In genomic region chr13:112067871-112068305, GRCh38 we compare ENCODE assay signal across 20 cellular contexts. TPM values are rescaled to one million over a fixed set of nuclear protein-coding genes. Genes with fewer than 3 reads are reported as not detected.
A peak's percentile ranks its signal among the peaks of the same experiment; 100 is the strongest.
DNase-seq lines count a peak whose midpoint lies in the region; ATAC-seq and TF ChIP-seq lines count a peak whose summit lies in the region.
"Had no signal": no experiment of that assay in that cellular context is flagged by ENCODE, and none has a peak within 500 bp of the region (broad histone marks: within the 10 kb centered on the region; RNA-seq: fewer than 3 reads in every experiment).

No MANE protein-coding gene starts in this region.

- no peaks in the 10 kb centered on the region for H3K79me2 ChIP-seq in GM23248 (ENCODE audit: insufficient read depth)

- peak overlapping the region; percentile 56 for H3K4me3 Mint-ChIP-seq in WTC11
- H3K4me3 Mint-ChIP-seq: activated CD8-positive, alpha-beta T cell treated with anti-CD3 and anti-CD28 coated beads, Interleukin-2, amount 10 ng/mL, durations not matched to agents 7 days and 5 days; effector memory CD8-positive, alpha-beta T cell had no signal

- no peak overlapping the region for H2AFZ ChIP-seq in GM23248

- H3K27me3 ChIP-seq in GM23248 (replicated peaks; ENCODE audit: insufficient read depth) = peaks cover 73% of the 10 kb centered on the region

- H3K27me3 Mint-ChIP-seq in WTC11 (ENCODE audit: low read depth) = peaks cover 79% of the 10 kb centered on the region

- POLR2A ChIA-PET in WTC11 (lab: Charles Lee) = no interaction called here

- CTCF ChIA-PET in WTC11 (lab: Charles Lee) = no interaction called here

- peaks cover 48% of the 10 kb centered on the region for H3K4me1 Mint-ChIP-seq in WTC11

- no peak overlapping the region for H3K4me2 ChIP-seq in GM23248 (ENCODE audit: unreplicated experiment)

- in situ Hi-C loops in GM23248 (cut with MboI) = no loop called here

- no peak overlapping the region for H3K27ac Mint-ChIP-seq in WTC11
- H3K27ac Mint-ChIP-seq: activated CD8-positive, alpha-beta T cell treated with anti-CD3 and anti-CD28 coated beads, Interleukin-2, amount 10 ng/mL, durations not matched to agents 7 days and 5 days; effector memory CD8-positive, alpha-beta T cell had no signal

- no peaks in the 10 kb centered on the region for H3K36me3 Mint-ChIP-seq in WTC11

- TF ChIP-seq CTCF in WTC11 (IDR thresholded peaks at IDR 0.05) = no peak
- TF ChIP-seq CTCF in mucosa of descending colon (IDR thresholded peaks at IDR 0.05) = no peak

- no peaks in the 10 kb centered on the region for H4K20me1 ChIP-seq in GM23248 (ENCODE audit: insufficient read depth)

- H3K4me3 ChIP-seq in GM23248 = no peak overlapping the region
- H3K4me3 ChIP-seq in mucosa of descending colon = no peak overlapping the region
- H3K4me3 ChIP-seq: body of pancreas, upper lobe of right lung had no signal

- H3K9ac ChIP-seq in GM23248 = no peak overlapping the region

- no peak overlapping the region for H3K27ac ChIP-seq in GM23248
- H3K27ac ChIP-seq: body of pancreas, upper lobe of right lung had no signal

- peak; percentile 1; the same call in 1 of the 2 replicates for ATAC-seq in WTC11
- ATAC-seq in mucosa of descending colon = peak; percentile 19
- ATAC-seq in GM18873 (IDR thresholded peaks at IDR 0.05; ENCODE audit: low FRiP score, unreplicated experiment) = no peak
- ATAC-seq: activated CD8-positive, alpha-beta T cell treated with anti-CD3 and anti-CD28 coated beads, Interleukin-2, amount 10 ng/mL, durations not matched to agents 7 days and 5 days; body of pancreas; effector memory CD8-positive, alpha-beta T cell; upper lobe of right lung had no signal

- H3K9me3 ChIP-seq in GM23248 (ENCODE audit: low read depth) (no peaks in the 10 kb centered on the region), mucosa of descending colon (no peaks in the 10 kb centered on the region)
- H3K9me3 ChIP-seq: body of pancreas, upper lobe of right lung had no signal

- no peaks in the 10 kb centered on the region for H3K9me3 Mint-ChIP-seq in WTC11

- intact Hi-C loops in mucosa of descending colon (cut with DNase I, micrococcal nuclease) = no loop called here

- H3K4me1 ChIP-seq in GM23248 (ENCODE audit: insufficient read depth) (no peaks in the 10 kb centered on the region), mucosa of descending colon (ENCODE audit: low read depth) (peaks cover 11% of the 10 kb centered on the region)
- H3K4me1 ChIP-seq: upper lobe of right lung had no signal

- no peaks in the 10 kb centered on the region for H3F3A ChIP-seq in GM23248 (ENCODE audit: insufficient read depth)

- WGBS in GM23248 (ENCODE audit: low coverage in 1 of 2, low lambda C conversion rate in 2 of 2, missing lambda C conversion rate in 2 of 2), 2 experiments = 1 to 3% methylated on average over 30 to 51 of the region's 61 CpGs

- no peaks in the 10 kb centered on the region for H3K36me3 ChIP-seq in GM23248 (ENCODE audit: low read depth)
- no peaks in the 10 kb centered on the region for H3K36me3 ChIP-seq in mucosa of descending colon (ENCODE audit: low read depth)
- H3K36me3 ChIP-seq: upper lobe of right lung had no signal

- DNase-seq in COLO668 (lab: John Stamatoyannopoulos, UW; ENCODE audit: unreplicated experiment) (peak; percentile 95), GM23248 (peak; percentile 23), WTC11 (ENCODE audit: low spot score) (peak; percentile 56), mucosa of descending colon (peak in 1 of 3 donors; percentile 19), islet precursor cell (no peak), NCI-H1417 treated with DMSO at 0.1 percent for 48 hours (lab: John Stamatoyannopoulos, UW) (no peak)
- no peak for DNase-seq in stimulated activated naive CD4-positive, alpha-beta T cell (lab: John Stamatoyannopoulos, UW)
- DNase-seq: activated CD8-positive, alpha-beta T cell treated with anti-CD3 and anti-CD28 coated beads, Interleukin-2, amount 10 ng/mL, durations not matched to agents 7 days and 5 days; activated gamma-delta T cell; body of pancreas; effector memory CD8-positive, alpha-beta T cell; EL; foreskin melanocyte; NCI-H1048; Right ventricle myocardium superior; stimulated activated CD4-positive, alpha-beta T cell treated with anti-CD3 and anti-CD28 coated beads, Interleukin-2, amount 100 ng/mL, for 24 hours; T1000; upper lobe of right lung had no signal

- H3K9me2 ChIP-seq in GM23248 (ENCODE audit: insufficient read depth) = no peaks in the 10 kb centered on the region

TF ChIP-seq in WTC11, 78 proteins besides CTCF, POLR2A, EP300 and RAD21:
- TF ChIP-seq EMX1 (CRISPR knock-in tag; IDR thresholded peaks at IDR 0.05) (no peak), ELF4 (CRISPR knock-in tag; IDR thresholded peaks at IDR 0.05; ENCODE audit: low read depth) (no peak), ZBTB43 (CRISPR knock-in tag; IDR thresholded peaks at IDR 0.05) (no peak), USF2 (CRISPR knock-in tag; IDR thresholded peaks at IDR 0.05) (no peak), JAZF1 (CRISPR knock-in tag; IDR thresholded peaks at IDR 0.05) (no peak), PRRX2 (CRISPR knock-in tag; IDR thresholded peaks at IDR 0.05) (no peak), GRHL2 (CRISPR knock-in tag; IDR thresholded peaks at IDR 0.05; ENCODE audit: insufficient replicate concordance, severe bottlenecking) (no peak)

RNA-seq across cellular contexts. Expression of gene SOX1, which starts 0.9 kb away (rescaled TPM):
- total RNA-seq in GM23248 (2014; rRNA removed; shearing (Covaris generic)) = not detected in 2 replicates
- not detected in 2 replicates for polyA plus RNA-seq in GM23248 (2016; fragmentation: Nextera tagmentation; extraction: Ambion mirVana)
- total RNA-seq in WTC11 (2021) (0.15 to 0.25 TPM (median 0.18 TPM) in 3 replicates), mucosa of descending colon (under 1 TPM in 1 of 3 donors, not detected in 2; 0.19 TPM)
- total RNA-seq: activated CD8-positive, alpha-beta T cell treated with anti-CD3 and anti-CD28 coated beads, Interleukin-2, amount 10 ng/mL, durations not matched to agents 7 days and 5 days; body of pancreas; Right ventricle myocardium superior; upper lobe of right lung had no signal
- polyA plus RNA-seq: BJ had no signal

Comparison
In these comparisons a context has a peak if more than half of its experiments do, and no peak if none do; other contexts are left out.
1. DNase-seq: peak in COLO668 (single experiment), GM23248 (single experiment) and WTC11 (single experiment); none in islet precursor cell (single experiment), NCI-H1417 treated with DMSO at 0.1 percent for 48 hours (single experiment) and stimulated activated naive CD4-positive, alpha-beta T cell (0 of 6).